Comparison of ENCODE assay signal across 20 cellular contexts in genomic region chr9:137433349-137433915, GRCh38. TPM values are rescaled to one million over a fixed set of nuclear protein-coding genes. Genes with fewer than 3 reads are reported as not detected.
DNase-seq lines count a peak whose midpoint lies in the region; ATAC-seq lines count a peak whose summit lies in the region.
"Had no signal": no experiment of that assay in that cellular context is flagged by ENCODE, and none has a peak within 500 bp of the region (broad histone marks: within the 10 kb centered on the region; RNA-seq: fewer than 3 reads in every experiment).

No MANE protein-coding gene starts in this region.

- peaks cover 54 to 98% (median 86%) of the 10 kb centered on the region in 10 experiments for H3K4me1 ChIP-seq in BLaER1 treated with 17β-estradiol and CSF1 and Interleukin-3, amounts not matched to agents 10 nM and 100 nM

- H3K9me3 ChIP-seq in BLaER1 treated with 17β-estradiol and CSF1 and Interleukin-3, amounts not matched to agents 10 nM and 100 nM (replicated peaks in 1 of 11), result no peaks in the 10 kb centered on the region

- H3K27me3 ChIP-seq in BLaER1 treated with 17β-estradiol and CSF1 and Interleukin-3, amounts not matched to agents 10 nM and 100 nM, result peaks cover 0 to 55% (median 10%) of the 10 kb centered on the region in 11 experiments; a peak in 13 of 22 replicates

- peak overlapping the region in 9 of 11 experiments; percentile 26 to 94 (median 86); a peak in 16 of 22 replicates for H3K4me2 ChIP-seq in BLaER1 treated with 17β-estradiol and CSF1 and Interleukin-3, amounts not matched to agents 10 nM and 100 nM

- H3K9ac ChIP-seq in BLaER1 treated with 17β-estradiol and CSF1 and Interleukin-3, amounts not matched to agents 10 nM and 100 nM, result peak overlapping the region in 2 of 11 experiments; percentile 9 to 24; a peak in 1 of 22 replicates

- H3K4me3 ChIP-seq in BLaER1 treated with 17β-estradiol and CSF1 and Interleukin-3, amounts not matched to agents 10 nM and 100 nM, result no peak overlapping the region

- intact Hi-C loops in left ventricle myocardium superior (cut with micrococcal nuclease) (no loop called here), posterior vena cava (cut with DNase I) (no loop called here)

- DNase-seq in NCI-H1417 (lab: John Stamatoyannopoulos, UW) (peak in 2 of 3 experiments; percentile 51 to 68), NCI-H1417 treated with DMSO at 0.1 percent for 48 hours (lab: John Stamatoyannopoulos, UW) (no peak), left ventricle myocardium superior (peak; percentile 23), posterior vena cava (ENCODE audit: low spot score) (peak; percentile 65), COR-L47 (lab: John Stamatoyannopoulos, UW) (no peak)
- no peak for DNase-seq in activated naive CD4-positive, alpha-beta T cell treated with Interleukin-2 at 50 U/mL for 16 hours
- DNase-seq: DMS79 treated with DMSO at 0.1 percent for 48 hours, KBM-7, MV-4-11, NCI-H1436 treated with DMSO at 0.1 percent for 48 hours, NCI-H2081 treated with DMSO at 0.1 percent for 48 hours, NCI-H524, SHP77 treated with DMSO at 0.1 percent for 48 hours had no signal

- no peaks in the 10 kb centered on the region for H3K36me3 ChIP-seq in BLaER1 treated with 17β-estradiol and CSF1 and Interleukin-3, amounts not matched to agents 10 nM and 100 nM

- no peak overlapping the region for H3K27ac ChIP-seq in BLaER1 treated with 17β-estradiol and CSF1 and Interleukin-3, amounts not matched to agents 10 nM and 100 nM
- H3K27ac ChIP-seq: 22Rv1 had no signal

- ATAC-seq in left ventricle myocardium superior, result no peak
- ATAC-seq in activated CD4-positive, CD25-positive, alpha-beta regulatory T cell treated with anti-CD3 and anti-CD28 coated beads, Interleukin-2, amount 50 U/mL, for 24 hours, result no peak
- ATAC-seq: HCT116 had no signal

- peaks cover 0 to 66% (median 15%) of the 10 kb centered on the region in 11 experiments; a peak in 13 of 22 replicates for H4K20me1 ChIP-seq in BLaER1 treated with 17β-estradiol and CSF1 and Interleukin-3, amounts not matched to agents 10 nM and 100 nM

RNA-seq across cellular contexts. Expression of gene ENTPD8, which starts 7.7 kb away (rescaled TPM):
- total RNA-seq in left ventricle myocardium superior (not detected), posterior vena cava (not detected)
- total RNA-seq: B cell; CD8-positive, alpha-beta memory T cell had no signal

RNA-seq across cellular contexts. Expression of gene NOXA1, which starts 10.2 kb away (rescaled TPM):
- total RNA-seq in left ventricle myocardium superior (1.9 TPM), posterior vena cava (1 to 10 TPM; 2.0 to 2.7 TPM)
- total RNA-seq: G401 had no signal

RNA-seq across cellular contexts. Expression of gene EXD3, which starts 10.5 kb away (rescaled TPM):
- total RNA-seq in left ventricle myocardium superior (8.3 TPM), posterior vena cava (10 to 100 TPM; 13.9 to 14.6 TPM)

RNA-seq across cellular contexts. Expression of gene NSMF, which starts 25.7 kb away (rescaled TPM):
- 10.2 TPM for total RNA-seq in left ventricle myocardium superior
- total RNA-seq in posterior vena cava, result 10 to 100 TPM; 47.6 to 55.5 TPM

Comparison
In these comparisons a context has a peak if more than half of its experiments do, and no peak if none do; other contexts are left out.
1. DNase-seq: peak in NCI-H1417 (2 of 3), left ventricle myocardium superior (single experiment) and posterior vena cava (single experiment); none in NCI-H1417 treated with DMSO at 0.1 percent for 48 hours (single experiment), activated naive CD4-positive, alpha-beta T cell treated with Interleukin-2 at 50 U/mL for 16 hours (single experiment) and COR-L47 (single experiment).